In genomic region chr19:31611348-31611877, GRCh38 we compare ENCODE assay signal across 1 cellular context.
TF ChIP-seq lines count a peak whose summit lies in the region.

No MANE protein-coding gene starts in this region.

TF ChIP-seq in HEK293, 187 proteins besides CTCF, POLR2A, EP300 and RAD21 (continued from another document):
- TF ChIP-seq ZNF518A (tag by site-specific recombination; conservative IDR thresholded peaks at IDR 0.05; ENCODE audit: low read depth) (no peak), ZNF785 (tag by site-specific recombination; IDR thresholded peaks at IDR 0.05) (peak; percentile 63), ZNF221 (tag by site-specific recombination; IDR thresholded peaks at IDR 0.05; ENCODE audit: borderline replicate concordance) (no peak), ZNF596 (tag by site-specific recombination; IDR thresholded peaks at IDR 0.05) (peak; percentile 88), ZBTB48 (tag by site-specific recombination; IDR thresholded peaks at IDR 0.05) (no peak), OSR2 (tag by site-specific recombination; IDR thresholded peaks at IDR 0.05) (no peak), PRDM1 (tag by site-specific recombination; IDR thresholded peaks at IDR 0.05) (peak; percentile 98)
- TF ChIP-seq, protein P1, sequence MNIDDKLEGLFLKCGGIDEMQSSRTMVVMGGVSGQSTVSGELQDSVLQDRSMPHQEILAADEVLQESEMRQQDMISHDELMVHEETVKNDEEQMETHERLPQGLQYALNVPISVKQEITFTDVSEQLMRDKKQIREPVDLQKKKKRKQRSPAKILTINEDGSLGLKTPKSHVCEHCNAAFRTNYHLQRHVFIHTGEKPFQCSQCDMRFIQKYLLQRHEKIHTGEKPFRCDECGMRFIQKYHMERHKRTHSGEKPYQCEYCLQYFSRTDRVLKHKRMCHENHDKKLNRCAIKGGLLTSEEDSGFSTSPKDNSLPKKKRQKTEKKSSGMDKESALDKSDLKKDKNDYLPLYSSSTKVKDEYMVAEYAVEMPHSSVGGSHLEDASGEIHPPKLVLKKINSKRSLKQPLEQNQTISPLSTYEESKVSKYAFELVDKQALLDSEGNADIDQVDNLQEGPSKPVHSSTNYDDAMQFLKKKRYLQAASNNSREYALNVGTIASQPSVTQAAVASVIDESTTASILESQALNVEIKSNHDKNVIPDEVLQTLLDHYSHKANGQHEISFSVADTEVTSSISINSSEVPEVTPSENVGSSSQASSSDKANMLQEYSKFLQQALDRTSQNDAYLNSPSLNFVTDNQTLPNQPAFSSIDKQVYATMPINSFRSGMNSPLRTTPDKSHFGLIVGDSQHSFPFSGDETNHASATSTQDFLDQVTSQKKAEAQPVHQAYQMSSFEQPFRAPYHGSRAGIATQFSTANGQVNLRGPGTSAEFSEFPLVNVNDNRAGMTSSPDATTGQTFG (tag by site-specific recombination; IDR thresholded peaks at IDR 0.05; ENCODE audit: borderline replicate concordance), result peak; percentile 25; the same call in 1 of the 2 replicates
